14 cellular contexts compared by ENCODE assay signal in genomic region chr11:1400168-1401000, GRCh38. TPM values are rescaled to one million over a fixed set of nuclear protein-coding genes. Genes with fewer than 3 reads are reported as not detected.
DNase-seq lines count a peak whose midpoint lies in the region; ATAC-seq, FAIRE-seq and TF ChIP-seq lines count a peak whose summit lies in the region.
"Had no signal": no experiment of that assay in that cellular context is flagged by ENCODE, and none has a peak within 500 bp of the region (broad histone marks: within the 10 kb centered on the region; RNA-seq: fewer than 3 reads in every experiment).

No MANE protein-coding gene starts in this region.

- H3K27ac Mint-ChIP-seq in CD14-positive monocyte: no peak overlapping the region
- H3K27ac Mint-ChIP-seq: IgD-negative memory B cell had no signal

- no peak overlapping the region for H2BK15ac ChIP-seq in IMR-90 (ENCODE audit: low read depth, low read length)
- H2BK15ac ChIP-seq in H1 (ENCODE audit: low read length): no peak overlapping the region
- no peak overlapping the region for H2BK15ac ChIP-seq in neuronal stem cell (ENCODE audit: low read length)

- no peaks in the 10 kb centered on the region for H3K9me3 Mint-ChIP-seq in CD14-positive monocyte
- H3K9me3 Mint-ChIP-seq: CD8-positive, alpha-beta memory T cell; IgD-negative memory B cell had no signal

- H4K8ac ChIP-seq in IMR-90 (ENCODE audit: low read depth in 2 of 2, low read length in 2 of 2) (no peak overlapping the region), H1 (ENCODE audit: extremely low read depth, insufficient read depth, low read length) (peak overlapping the region; percentile 5; the same call in 1 of the 2 replicates), neuronal stem cell (ENCODE audit: low read depth, low read length) (no peak overlapping the region)

- H3K56ac ChIP-seq in IMR-90 (ENCODE audit: extremely low read depth, insufficient read depth, low read length) (no peak overlapping the region), H1 (replicated peaks; ENCODE audit: insufficient read length, low read depth, low read length) (no peak overlapping the region)

- no peak overlapping the region for H3K18ac ChIP-seq in IMR-90 (ENCODE audit: low read depth, low read length)
- no peak overlapping the region for H3K18ac ChIP-seq in H1 (ENCODE audit: extremely low read depth, low read length)
- no peak overlapping the region for H3K18ac ChIP-seq in neuronal stem cell (ENCODE audit: low read length)

- TF ChIP-seq EP300 in H1 (IDR thresholded peaks at IDR 0.05; ENCODE audit: borderline replicate concordance in 1 of 2, low read depth in 2 of 2, low read length in 2 of 2): no peak

- H2AK5ac ChIP-seq in IMR-90 (ENCODE audit: low read depth, low read length) (no peak overlapping the region), H1 (ENCODE audit: low read depth, low read length) (no peak overlapping the region), neuronal stem cell (ENCODE audit: low read depth, low read length) (no peak overlapping the region)

- H3K79me1 ChIP-seq in IMR-90 (ENCODE audit: low read depth in 1 of 2, low read length in 2 of 2) (no peaks in the 10 kb centered on the region), H1 (ENCODE audit: low read depth, low read length) (peaks cover 24% of the 10 kb centered on the region), neuronal stem cell (ENCODE audit: low read depth, low read length) (peaks cover 61% of the 10 kb centered on the region)

- no TSS peak for BruUV-seq in IMR-90 (replicated peaks; lab: Mats Ljungman, UMichigan)

- H4K20me1 ChIP-seq in IMR-90 (ENCODE audit: insufficient read depth, low read length) (peaks cover 7% of the 10 kb centered on the region; the same call in 1 of the 2 replicates), H1 (replicated peaks in 1 of 2; ENCODE audit: control insufficient read depth in 1 of 2, insufficient read depth in 2 of 2, low read length in 2 of 2) (peaks cover 26 to 67% of the 10 kb centered on the region in 2 experiments)

- no peaks in the 10 kb centered on the region for H3K23me2 ChIP-seq in H1 (ENCODE audit: low read depth, low read length)

- in situ Hi-C loops in IMR-90 (cut with MboI; ENCODE audit: low sequenced_read_pairs): no loop called here

- H4K5ac ChIP-seq in IMR-90 (ENCODE audit: low read depth, low read length) (no peak overlapping the region), H1 (ENCODE audit: insufficient read length, low read depth, low read length) (no peak overlapping the region)

- FAIRE-seq in H1 (lab: Jason Lieb, UNC): no peak

- H3K36me3 ChIP-seq in IMR-90 (ENCODE audit: control insufficient read depth, insufficient read depth, low read length) (no peaks in the 10 kb centered on the region), H1 (ENCODE audit: control insufficient read depth in 2 of 4, insufficient read depth in 4 of 4, low read length in 3 of 4) (no peaks in the 10 kb centered on the region), neuronal stem cell (replicated peaks in 1 of 2; ENCODE audit: control insufficient read depth in 2 of 2, insufficient read depth in 2 of 2, low read length in 2 of 2) (no peaks in the 10 kb centered on the region)

- TF ChIP-seq RAD21 in IMR-90 (IDR thresholded peaks at IDR 0.05; ENCODE audit: low read length) (no peak), H1 (IDR thresholded peaks at IDR 0.05 in 1 of 2, conservative IDR thresholded peaks at IDR 0.05 in 1 of 2; ENCODE audit: low read depth in 2 of 2, low read length in 2 of 2) (no peak)

- CTCF ChIA-PET in IMR-90 (lab: Yijun Ruan, JAX): no interaction called here
- CTCF ChIA-PET in H1 (lab: Charles Lee; ENCODE audit: partially characterized antibody): interaction anchor here (1.5 kb wide), 1 partner anchor 22 kb away, joined by 7 read pairs; no protein-coding TSS in a partner anchor

- DNase-seq in CD14-positive monocyte (ENCODE audit: low spot score) (peak; percentile 34), IMR-90 (no peak), H1 (ENCODE audit: low read depth in 1 of 2, low spot score in 2 of 2) (no peak), neuronal stem cell (ENCODE audit: low spot score) (no peak), NCI-H1694 (lab: John Stamatoyannopoulos, UW) (no peak), NCI-H1436 treated with DMSO at 0.1 percent for 48 hours (lab: John Stamatoyannopoulos, UW) (no peak), mucosa of gallbladder (ENCODE audit: low spot score) (no peak)
- DNase-seq: Caco-2; CD8-positive, alpha-beta memory T cell; DND-41; GF-D8; GM23248; H7 had no signal

- ATAC-seq in IMR-90 (ENCODE audit: low read depth): no peak

- no peak overlapping the region for H4K91ac ChIP-seq in IMR-90 (ENCODE audit: insufficient read depth, low read depth, low read length)
- no peak overlapping the region for H4K91ac ChIP-seq in H1 (replicated peaks; ENCODE audit: insufficient read length, low read length)
- H4K91ac ChIP-seq in neuronal stem cell (ENCODE audit: low read depth, low read length, poor library complexity): no peak overlapping the region

- no peak overlapping the region for H3K4me3 Mint-ChIP-seq in CD14-positive monocyte
- H3K4me3 Mint-ChIP-seq: CD8-positive, alpha-beta memory T cell had no signal

- peaks cover 11 to 37% of the 10 kb centered on the region in 2 experiments; a peak in 2 of 4 replicates for H3K79me2 ChIP-seq in H1 (ENCODE audit: control insufficient read depth in 1 of 2, insufficient read depth in 2 of 2, low read length in 2 of 2)

- no peaks in the 10 kb centered on the region for H3K36me3 Mint-ChIP-seq in CD14-positive monocyte
- H3K36me3 Mint-ChIP-seq: CD8-positive, alpha-beta memory T cell; IgD-negative memory B cell had no signal

- H2AK9ac ChIP-seq in IMR-90 (replicated peaks; ENCODE audit: low read depth, low read length, poor library complexity): no peak overlapping the region

- no peak overlapping the region for H2BK5ac ChIP-seq in IMR-90 (ENCODE audit: low read depth, low read length, poor library complexity, severe bottlenecking)
- H2BK5ac ChIP-seq in H1 (ENCODE audit: low read depth, low read length): no peak overlapping the region
- peak overlapping the region; percentile 39 for H2BK5ac ChIP-seq in neuronal stem cell (ENCODE audit: low read length)

- intact Hi-C loops in CD14-positive monocyte (cut with micrococcal nuclease): no loop called here
- intact Hi-C loops in IMR-90 (cut with micrococcal nuclease): no loop called here

- TF ChIP-seq CTCF in CD14-positive monocyte (IDR thresholded peaks at IDR 0.05) (no peak), IMR-90 (conservative IDR thresholded peaks at IDR 0.05; ENCODE audit: low read depth, low read length) (no peak), H1 (IDR thresholded peaks at IDR 0.05; ENCODE audit: control extremely low read depth in 1 of 3, insufficient read depth in 1 of 3, low read depth in 1 of 3, low read length in 3 of 3) (no peak)

- no peak overlapping the region for H2BK120ac ChIP-seq in IMR-90 (ENCODE audit: low read depth, low read length)
- H2BK120ac ChIP-seq in H1 (replicated peaks; ENCODE audit: low read depth, low read length): no peak overlapping the region
- no peak overlapping the region for H2BK120ac ChIP-seq in neuronal stem cell (ENCODE audit: low read depth, low read length)

- H3K4me1 ChIP-seq in IMR-90 (ENCODE audit: control insufficient read depth, insufficient read depth, low read length) (no peaks in the 10 kb centered on the region), H1 (replicated peaks in 1 of 4; ENCODE audit: control insufficient read depth in 3 of 4, insufficient read depth in 4 of 4, low read length in 3 of 4) (peaks cover 0 to 2% (median 0%) of the 10 kb centered on the region in 4 experiments; a peak in 1 of 7 replicates), neuronal stem cell (ENCODE audit: control insufficient read depth in 2 of 2, insufficient read depth in 1 of 2, low read depth in 1 of 2, low read length in 2 of 2) (peaks cover 1 to 5% of the 10 kb centered on the region in 2 donors)
- H3K4me1 ChIP-seq: Caco-2 had no signal

- no peaks in the 10 kb centered on the region for H3K4me1 Mint-ChIP-seq in CD14-positive monocyte
- H3K4me1 Mint-ChIP-seq: CD8-positive, alpha-beta memory T cell; IgD-negative memory B cell had no signal

- H3K4ac ChIP-seq in IMR-90 (ENCODE audit: low read depth, low read length): no peak overlapping the region
- H3K4ac ChIP-seq in H1 (replicated peaks; ENCODE audit: insufficient read length, low read depth, low read length): no peak overlapping the region
- no peak overlapping the region for H3K4ac ChIP-seq in neuronal stem cell (ENCODE audit: low read length)

- peak overlapping the region; percentile 43 for H2AFZ ChIP-seq in IMR-90 (replicated peaks; ENCODE audit: low read length, poor library complexity)
- H2AFZ ChIP-seq in H1 (ENCODE audit: low read length): no peak overlapping the region
- no peak overlapping the region for H2AFZ ChIP-seq in neuronal stem cell (ENCODE audit: low read length)
- H2AFZ ChIP-seq: GM23248 had no signal

- no peak overlapping the region for H2BK20ac ChIP-seq in IMR-90 (ENCODE audit: low read depth, low read length)
- no peak overlapping the region for H2BK20ac ChIP-seq in H1 (ENCODE audit: low read length)

- H3K9ac ChIP-seq in IMR-90 (ENCODE audit: low read depth, low read length) (no peak overlapping the region), H1 (replicated peaks in 1 of 4; ENCODE audit: extremely low read depth in 1 of 4, low read depth in 3 of 4, low read length in 3 of 4) (no peak overlapping the region), neuronal stem cell (ENCODE audit: low read depth, low read length, poor library complexity) (peak overlapping the region; percentile 30)
- H3K9ac ChIP-seq: GM23248 had no signal

- H2BK12ac ChIP-seq in H1 (ENCODE audit: low read depth, low read length): no peak overlapping the region
- no peak overlapping the region for H2BK12ac ChIP-seq in neuronal stem cell (ENCODE audit: low read length)

- dilution Hi-C loops in IMR-90 (cut with HindIII; ENCODE audit: low sequenced_read_pairs, unreplicated experiment): no loop called here

- 46% methylated on average over 7 of the region's 30 CpGs; no CpG with 5 or more reads in 1 of the 2 experiments for WGBS in IMR-90 (ENCODE audit: extremely low coverage in 2 of 2, insufficient read length in 1 of 2), 2 experiments
- WGBS in H1 (ENCODE audit: extremely low coverage in 1 of 2, insufficient coverage in 1 of 2, insufficient read length in 1 of 2, insufficient replicate concordance in 2 of 2, low coverage in 1 of 2, low lambda C conversion rate in 2 of 2, missing lambda C conversion rate in 1 of 2), 2 experiments: 84% methylated on average over 26 of the region's 30 CpGs; no CpG with 5 or more reads in 1 of the 2 experiments
- no CpG with 5 or more reads among the region's 30 CpGs for WGBS in neuronal stem cell (ENCODE audit: extremely low coverage in 2 of 2, insufficient read length in 2 of 2, insufficient replicate concordance in 1 of 2), 2 donors

- no peak overlapping the region for H3K4me3 ChIP-seq in IMR-90 (ENCODE audit: insufficient read depth, low read depth, low read length)
- no peak overlapping the region for H3K4me3 ChIP-seq in H1 (ENCODE audit: extremely low read depth in 1 of 4, insufficient read depth in 2 of 4, low read depth in 3 of 4, low read length in 4 of 4)
- H3K4me3 ChIP-seq in neuronal stem cell (ENCODE audit: low read length in 2 of 2): no peak overlapping the region
- H3K4me3 ChIP-seq: GM23248 had no signal

- H3K23ac ChIP-seq in IMR-90 (ENCODE audit: low read depth, low read length) (no peak overlapping the region), H1 (ENCODE audit: insufficient read length) (no peak overlapping the region), neuronal stem cell (ENCODE audit: low read depth, low read length, poor library complexity) (peak overlapping the region; percentile 31)

- H3K27me3 Mint-ChIP-seq in CD14-positive monocyte (ENCODE audit: low read depth in 3 of 3): peaks cover 0 to 14% (median 5%) of the 10 kb centered on the region in 3 donors

- H3K4me2 ChIP-seq in IMR-90 (ENCODE audit: low read depth, low read length) (no peak overlapping the region), H1 (ENCODE audit: insufficient read depth in 1 of 2, low read depth in 2 of 2, low read length in 2 of 2) (no peak overlapping the region), neuronal stem cell (ENCODE audit: insufficient read depth, low read length, poor library complexity, severe bottlenecking) (no peak overlapping the region)

- H3K14ac ChIP-seq in IMR-90 (replicated peaks; ENCODE audit: low read depth, low read length) (no peak overlapping the region), H1 (ENCODE audit: insufficient read length) (no peak overlapping the region), neuronal stem cell (ENCODE audit: low read length) (no peak overlapping the region)

- H3K9me1 ChIP-seq in IMR-90 (ENCODE audit: insufficient read depth, low read length): no peaks in the 10 kb centered on the region

- TF ChIP-seq POLR2A in IMR-90 (IDR thresholded peaks at IDR 0.05; ENCODE audit: low read depth, low read length) (no peak), H1 (IDR thresholded peaks at IDR 0.05; ENCODE audit: control extremely low read depth in 1 of 2, low read depth in 2 of 2, low read length in 2 of 2) (no peak)

- H3K9me3 ChIP-seq in IMR-90 (ENCODE audit: control insufficient read depth, insufficient read depth, low read length) (no peaks in the 10 kb centered on the region), H1 (ENCODE audit: insufficient read depth in 2 of 2, low read depth in 1 of 2, low read length in 1 of 2) (no peaks in the 10 kb centered on the region), neuronal stem cell (replicated peaks in 1 of 2; ENCODE audit: control insufficient read depth in 2 of 2, insufficient read depth in 1 of 2, low read depth in 1 of 2, low read length in 2 of 2) (no peaks in the 10 kb centered on the region)
- H3K9me3 ChIP-seq: Caco-2 had no signal

- no peak overlapping the region for H3K27ac ChIP-seq in IMR-90 (ENCODE audit: insufficient read depth, low read length)
- no peak overlapping the region for H3K27ac ChIP-seq in H1 (ENCODE audit: low read depth, low read length)
- no peak overlapping the region for H3K27ac ChIP-seq in neuronal stem cell (replicated peaks; ENCODE audit: low read length)
- H3K27ac ChIP-seq: GM23248 had no signal

- H3K27me3 ChIP-seq in IMR-90 (ENCODE audit: control insufficient read depth, insufficient read depth, low read length): peaks cover 9% of the 10 kb centered on the region; the same call in 1 of the 2 replicates
- H3K27me3 ChIP-seq in H1 (replicated peaks in 1 of 4; ENCODE audit: control insufficient read depth in 3 of 4, extremely low read depth in 1 of 4, insufficient read depth in 3 of 4, low read length in 3 of 4): no peaks in the 10 kb centered on the region
- no peaks in the 10 kb centered on the region for H3K27me3 ChIP-seq in neuronal stem cell (ENCODE audit: control insufficient read depth in 3 of 3, insufficient read depth in 3 of 3, low read depth in 1 of 3, low read length in 3 of 3)

- POLR2A ChIA-PET in IMR-90 (lab: Charles Lee; ENCODE audit: unreplicated experiment) (no interaction called here), H1 (lab: Charles Lee; ENCODE audit: partially characterized antibody) (interaction anchor here (0.7 to 1.9 kb wide), 2 partner anchors 9 to 11 kb away, joined by 3 to 7 read pairs; partner anchors contain the start of gene BRSK2)

RNA-seq across cellular contexts. Expression of gene BRSK2, which starts 10.7 kb away (rescaled TPM):
- polyA plus RNA-seq in CD14-positive monocyte (not detected), IMR-90 (2012; rRNA removed) (0.55 and 0.62 TPM in 2 replicates), H1 (2011; rRNA removed) (17.3 and 23.9 TPM in 2 replicates)
- total RNA-seq in IMR-90 (2012; rRNA removed) (under 0.01 and 0.18 TPM in 2 replicates), mucosa of gallbladder (3.3 TPM)
- polyA plus RNA-seq in IMR-90 (2012; cell fraction: cytosol; rRNA removed): 0.22 and 0.35 TPM in 2 replicates
- polyA plus RNA-seq in IMR-90 (2012; cell fraction: nucleus; rRNA removed; ENCODE audit: low replicate concordance): 2.7 and 3.6 TPM in 2 replicates
- 26.2 and 27.1 TPM in 2 replicates for total RNA-seq in H1 (2021; fragmentation: NEBNext Ultra II Directional; extraction: Animal tissue kit (Norgen Biotek cat#: 25700))
- 18.7 TPM for polyA plus RNA-seq in H1 (2011; cell fraction: cytosol; rRNA removed)
- polyA plus RNA-seq in H1 (2011; cell fraction: nucleus; rRNA removed): 79.9 TPM
- 19.0 to 31.0 TPM (median 27.3 TPM) in 4 replicates for polyA plus RNA-seq in H1 (2012, experiment 1 of 2)
- 18.0 TPM for polyA plus RNA-seq in H1 (2012, experiment 2 of 2)
- 27.0 TPM for polyA plus RNA-seq in H1 (2013, experiment 1 of 2)
- polyA plus RNA-seq in H1 (2013, experiment 2 of 2): 24.6 TPM
- 6.4 and 6.5 TPM in 2 replicates for polyA minus RNA-seq in H1 (2011; rRNA and poly(A)+ RNA removed)
- polyA minus RNA-seq in H1 (2011; cell fraction: cytosol; rRNA and poly(A)+ RNA removed): 10.0 TPM
- polyA minus RNA-seq in H1 (2011; cell fraction: nucleus; rRNA and poly(A)+ RNA removed): 18.1 TPM
- 24.4 TPM for polyA plus RNA-seq in neuronal stem cell (2013, experiment 1 of 2)
- polyA plus RNA-seq in neuronal stem cell (2013, experiment 2 of 2): 23.0 TPM
- polyA plus RNA-seq: GM23248, IgD-negative memory B cell had no signal
